ENCODE assay signal across 10 cellular contexts in the genomic region with DNA sequence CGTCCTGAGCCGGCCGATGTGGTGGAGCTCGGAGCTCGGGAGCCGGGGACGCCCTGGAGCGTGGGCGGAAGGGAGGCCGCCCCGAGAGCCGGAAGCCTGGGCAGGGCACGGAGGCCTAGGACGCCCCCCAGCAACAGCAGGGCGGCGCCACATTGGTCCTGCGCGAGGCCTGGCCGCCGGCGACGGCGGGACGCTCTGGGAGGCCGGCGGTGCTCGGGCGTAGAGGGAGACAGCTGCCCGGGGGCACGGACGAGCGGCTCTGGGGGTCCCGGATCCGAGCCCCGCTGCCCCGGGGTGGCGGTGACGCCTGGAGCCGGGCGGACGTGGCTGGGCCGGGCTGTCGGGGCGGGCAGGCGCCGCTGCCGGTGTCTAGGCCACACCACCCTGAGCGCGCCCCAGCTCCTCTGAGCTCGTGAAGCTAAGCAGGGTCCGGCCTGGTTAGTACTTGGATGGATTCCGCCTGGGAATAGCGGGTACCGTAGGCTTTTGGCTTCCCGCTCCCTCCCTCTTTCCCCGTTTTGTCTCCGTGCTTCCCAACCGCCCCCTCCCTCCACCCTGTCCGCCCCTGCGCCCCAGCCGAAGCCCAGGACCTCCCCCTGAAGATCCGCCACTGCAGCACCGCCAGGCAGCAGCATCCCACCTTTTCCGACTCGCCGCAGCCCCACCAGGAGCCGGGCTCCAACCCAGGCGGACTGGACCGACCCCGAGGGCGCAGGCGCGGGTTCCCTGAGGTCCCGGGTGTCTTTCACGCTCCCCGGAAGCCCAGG. TPM values are rescaled to one million over a fixed set of nuclear protein-coding genes. Genes with fewer than 3 reads are reported as not detected.
A peak's percentile ranks its signal among the peaks of the same experiment; 100 is the strongest.
DNase-seq lines count a peak whose midpoint lies in the region; ATAC-seq and TF ChIP-seq lines count a peak whose summit lies in the region.
"Had no signal": no experiment of that assay in that cellular context is flagged by ENCODE, and none has a peak within 500 bp of the region (broad histone marks: within the 10 kb centered on the region; RNA-seq: fewer than 3 reads in every experiment).

No MANE protein-coding gene starts in this region.

- ATAC-seq in CD8-positive, alpha-beta T cell, result no peak
- peak; percentile 76 to 82 (median 80) for ATAC-seq in natural killer cell

- intact Hi-C loops in CD8-positive, alpha-beta T cell (cut with DNase I, micrococcal nuclease), result no loop called here
- intact Hi-C loops in natural killer cell (cut with micrococcal nuclease), result no loop called here

- peak in 1 of 7 experiments; percentile 48 for DNase-seq in CD8-positive, alpha-beta T cell
- DNase-seq in HFFc6, result no peak
- DNase-seq in brain microvascular endothelial cell, result no peak
- no peak for DNase-seq in natural killer cell
- no peak for DNase-seq in epidermal melanocyte (ENCODE audit: insufficient read length, low spot score)
- no peak for DNase-seq in NCI-H69 (lab: John Stamatoyannopoulos, UW)
- no peak for DNase-seq in activated CD4-positive, CD25-positive, alpha-beta regulatory T cell (lab: John Stamatoyannopoulos, UW)
- no peak for DNase-seq in mucosa of gallbladder (ENCODE audit: low spot score)
- DNase-seq: effector CD4-positive, alpha-beta T cell had no signal

- H3K36me3 ChIP-seq in CD8-positive, alpha-beta T cell (ENCODE audit: insufficient read depth, low read length), result no peaks in the 10 kb centered on the region
- no peaks in the 10 kb centered on the region for H3K36me3 ChIP-seq in brain microvascular endothelial cell (replicated peaks)

- H3K4me1 Mint-ChIP-seq in CD8-positive, alpha-beta T cell (ENCODE audit: low read depth), result peaks cover 29% of the 10 kb centered on the region
- no peaks in the 10 kb centered on the region for H3K4me1 Mint-ChIP-seq in HFFc6 (ENCODE audit: low read depth)
- peaks cover 5 to 23% of the 10 kb centered on the region in 2 donors for H3K4me1 Mint-ChIP-seq in natural killer cell

- H3K4me1 ChIP-seq in CD8-positive, alpha-beta T cell (ENCODE audit: insufficient read depth, low read length), result peaks cover 12% of the 10 kb centered on the region

- no peak overlapping the region for H3K27ac Mint-ChIP-seq in CD8-positive, alpha-beta T cell
- no peak overlapping the region for H3K27ac Mint-ChIP-seq in HFFc6
- peak overlapping the region in 1 of 2 donors; percentile 45 for H3K27ac Mint-ChIP-seq in natural killer cell

- peaks cover 8% of the 10 kb centered on the region for H3K27me3 ChIP-seq in CD8-positive, alpha-beta T cell (ENCODE audit: insufficient read depth, low read length)
- peaks cover 44% of the 10 kb centered on the region for H3K27me3 ChIP-seq in brain microvascular endothelial cell (replicated peaks)

- H3K9me3 ChIP-seq in CD8-positive, alpha-beta T cell (ENCODE audit: low read length), result no peaks in the 10 kb centered on the region

- peaks cover 2% of the 10 kb centered on the region for H3K9me3 Mint-ChIP-seq in CD8-positive, alpha-beta T cell
- H3K9me3 Mint-ChIP-seq in HFFc6 (peaks cover 26% of the 10 kb centered on the region), natural killer cell (no peaks in the 10 kb centered on the region)

- H3K4me3 ChIP-seq in CD8-positive, alpha-beta T cell (ENCODE audit: low read depth, low read length), result no peak overlapping the region
- peak overlapping the region; percentile 27 for H3K4me3 ChIP-seq in brain microvascular endothelial cell (ENCODE audit: low read depth, low read length)

- CTCF ChIA-PET in CD8-positive, alpha-beta T cell (lab: Charles Lee), result no interaction called here

- H3K36me3 Mint-ChIP-seq in CD8-positive, alpha-beta T cell, result no peaks in the 10 kb centered on the region
- H3K36me3 Mint-ChIP-seq in HFFc6 (ENCODE audit: low read depth), result no peaks in the 10 kb centered on the region
- H3K36me3 Mint-ChIP-seq in natural killer cell, result peaks cover 10% of the 10 kb centered on the region

- peaks cover 59% of the 10 kb centered on the region for H3K27me3 Mint-ChIP-seq in CD8-positive, alpha-beta T cell (ENCODE audit: low read depth)
- H3K27me3 Mint-ChIP-seq in HFFc6 (ENCODE audit: insufficient read depth) (peaks cover 38% of the 10 kb centered on the region), natural killer cell (ENCODE audit: low read depth in 2 of 2) (peaks cover 51% of the 10 kb centered on the region in 2 donors)

- TF ChIP-seq CTCF in CD8-positive, alpha-beta T cell (IDR thresholded peaks at IDR 0.05), result no peak
- TF ChIP-seq CTCF in HFFc6 (IDR thresholded peaks at IDR 0.05) (no peak), brain microvascular endothelial cell (IDR thresholded peaks at IDR 0.05; ENCODE audit: low read depth, low read length, missing control alignments) (no peak), natural killer cell (IDR thresholded peaks at IDR 0.05) (no peak)

- peak overlapping the region; percentile 63 for H3K4me3 Mint-ChIP-seq in CD8-positive, alpha-beta T cell
- H3K4me3 Mint-ChIP-seq in HFFc6, result peak overlapping the region; percentile 53; the same call in 1 of the 2 replicates
- peak overlapping the region; percentile 88 for H3K4me3 Mint-ChIP-seq in natural killer cell

- POLR2A ChIA-PET in CD8-positive, alpha-beta T cell (lab: Charles Lee), result no interaction called here

- H3K27ac ChIP-seq in CD8-positive, alpha-beta T cell (ENCODE audit: low read depth, low read length), result no peak overlapping the region
- no peak overlapping the region for H3K27ac ChIP-seq in brain microvascular endothelial cell

- in situ Hi-C loops in brain microvascular endothelial cell (cut with HindIII; ENCODE audit: low pct_ligation_motif_present, low sequenced_read_pairs), result no loop called here

RNA-seq across cellular contexts. Expression of a gene that starts 12.1 kb away (rescaled TPM):
- total RNA-seq in CD8-positive, alpha-beta T cell, result not detected
- total RNA-seq in HFFc6 (2021; fragmentation: NEBNext Ultra II Directional; extraction: Animal tissue kit (Norgen Biotek cat#: 25700)), result not detected
- total RNA-seq in natural killer cell, result not detected
- not detected for total RNA-seq in mucosa of gallbladder
- total RNA-seq: renal cortical epithelial cell had no signal

RNA-seq across cellular contexts. Expression of a gene that starts 49.3 kb away (rescaled TPM):
- total RNA-seq in CD8-positive, alpha-beta T cell, result not detected
- not detected for total RNA-seq in HFFc6 (2021; fragmentation: NEBNext Ultra II Directional; extraction: Animal tissue kit (Norgen Biotek cat#: 25700))
- not detected for total RNA-seq in natural killer cell
- total RNA-seq in mucosa of gallbladder, result not detected
- total RNA-seq: renal cortical epithelial cell had no signal
